Comparison of ENCODE assay signal across 1 cellular context in the genomic region with DNA sequence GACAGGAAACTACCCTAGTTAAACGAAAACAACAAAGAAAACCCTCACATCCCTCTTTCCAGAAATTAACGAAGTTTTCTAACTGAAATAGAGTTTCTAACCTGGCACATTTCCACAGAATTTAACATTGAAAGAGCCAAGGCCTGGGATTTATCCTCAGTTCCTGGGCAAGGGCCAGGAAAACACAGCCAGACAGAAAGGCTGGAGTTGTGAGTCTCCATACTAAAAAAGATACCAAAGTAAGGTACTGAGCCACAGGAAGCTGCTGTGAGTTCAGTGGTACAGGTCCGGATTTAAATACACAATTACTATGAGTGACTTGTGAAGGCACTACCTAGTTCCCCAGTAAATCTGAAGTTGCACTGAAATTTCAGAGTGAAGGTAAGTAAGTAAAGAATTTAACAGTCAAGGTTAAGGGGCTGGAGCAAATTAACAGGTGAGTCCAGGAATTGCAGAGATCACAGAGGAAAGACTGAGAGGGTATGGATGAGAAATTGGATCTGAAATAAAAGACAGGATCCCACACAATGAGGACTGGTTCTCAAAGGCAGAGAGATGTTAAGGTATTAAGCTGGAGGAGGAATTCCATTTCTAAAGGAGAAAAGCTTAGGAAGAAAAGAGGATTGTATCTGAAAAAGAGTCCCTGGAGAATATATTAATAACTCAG.
TF ChIP-seq lines count a peak whose summit lies in the region.

No MANE protein-coding gene starts in this region.

TF ChIP-seq in liver, 16 proteins besides CTCF, POLR2A, EP300 and RAD21 (continued from another document):
- TF ChIP-seq, protein P1, sequence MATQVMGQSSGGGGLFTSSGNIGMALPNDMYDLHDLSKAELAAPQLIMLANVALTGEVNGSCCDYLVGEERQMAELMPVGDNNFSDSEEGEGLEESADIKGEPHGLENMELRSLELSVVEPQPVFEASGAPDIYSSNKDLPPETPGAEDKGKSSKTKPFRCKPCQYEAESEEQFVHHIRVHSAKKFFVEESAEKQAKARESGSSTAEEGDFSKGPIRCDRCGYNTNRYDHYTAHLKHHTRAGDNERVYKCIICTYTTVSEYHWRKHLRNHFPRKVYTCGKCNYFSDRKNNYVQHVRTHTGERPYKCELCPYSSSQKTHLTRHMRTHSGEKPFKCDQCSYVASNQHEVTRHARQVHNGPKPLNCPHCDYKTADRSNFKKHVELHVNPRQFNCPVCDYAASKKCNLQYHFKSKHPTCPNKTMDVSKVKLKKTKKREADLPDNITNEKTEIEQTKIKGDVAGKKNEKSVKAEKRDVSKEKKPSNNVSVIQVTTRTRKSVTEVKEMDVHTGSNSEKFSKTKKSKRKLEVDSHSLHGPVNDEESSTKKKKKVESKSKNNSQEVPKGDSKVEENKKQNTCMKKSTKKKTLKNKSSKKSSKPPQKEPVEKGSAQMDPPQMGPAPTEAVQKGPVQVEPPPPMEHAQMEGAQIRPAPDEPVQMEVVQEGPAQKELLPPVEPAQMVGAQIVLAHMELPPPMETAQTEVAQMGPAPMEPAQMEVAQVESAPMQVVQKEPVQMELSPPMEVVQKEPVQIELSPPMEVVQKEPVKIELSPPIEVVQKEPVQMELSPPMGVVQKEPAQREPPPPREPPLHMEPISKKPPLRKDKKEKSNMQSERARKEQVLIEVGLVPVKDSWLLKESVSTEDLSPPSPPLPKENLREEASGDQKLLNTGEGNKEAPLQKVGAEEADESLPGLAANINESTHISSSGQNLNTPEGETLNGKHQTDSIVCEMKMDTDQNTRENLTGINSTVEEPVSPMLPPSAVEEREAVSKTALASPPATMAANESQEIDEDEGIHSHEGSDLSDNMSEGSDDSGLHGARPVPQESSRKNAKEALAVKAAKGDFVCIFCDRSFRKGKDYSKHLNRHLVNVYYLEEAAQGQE (IDR thresholded peaks at IDR 0.05): no peak
